27 cellular contexts compared by ENCODE assay signal in genomic region chr21:44763451-44764318, GRCh38. TPM values are rescaled to one million over a fixed set of nuclear protein-coding genes. Genes with fewer than 3 reads are reported as not detected.
"Had no signal": no experiment of that assay in that cellular context is flagged by ENCODE, and none has a peak within 500 bp of the region (broad histone marks: within the 10 kb centered on the region; RNA-seq: fewer than 3 reads in every experiment).

No MANE protein-coding gene starts in this region.

- ATAC-seq: activated T-cell treated with anti-CD3 and anti-CD28 coated beads, Interleukin-2, amount 50 U/mL, for 4 hours; left ventricle myocardium superior; naive thymus-derived CD4-positive, alpha-beta T cell; sciatic nerve; stimulated activated naive B cell treated with anti-CD40 and anti-IgM and Interleukin-4, amounts not matched to agents 10 μg/mL and 1 μg/mL and 100 μg/mL, for 72 hours; T-cell had no signal

- H3K36me3 Mint-ChIP-seq: neural progenitor cell had no signal

- H3K9me3 Mint-ChIP-seq: activated CD4-positive, alpha-beta T cell treated with anti-CD3 and anti-CD28 coated beads, Interleukin-2, amount 10 ng/mL, durations not matched to agents 24 days and 14 days; activated T-cell treated with anti-CD3 and anti-CD28 coated beads, Interleukin-2, amount 50 U/mL, for 4 hours; central memory CD8-positive, alpha-beta T cell; memory B cell; naive thymus-derived CD4-positive, alpha-beta T cell; neural progenitor cell; stimulated activated naive B cell treated with anti-CD40 and anti-IgM and Interleukin-4, amounts not matched to agents 10 μg/mL and 1 μg/mL and 100 μg/mL, for 72 hours; T-cell had no signal

- H3K27ac ChIP-seq: brain microvascular endothelial cell, neural progenitor cell, ovary, thyroid gland had no signal

- H3K9me3 ChIP-seq: ovary, thyroid gland had no signal

- H3K27me3 Mint-ChIP-seq: activated CD4-positive, alpha-beta T cell treated with anti-CD3 and anti-CD28 coated beads, Interleukin-2, amount 10 ng/mL, durations not matched to agents 24 days and 14 days; central memory CD8-positive, alpha-beta T cell; memory B cell; naive thymus-derived CD4-positive, alpha-beta T cell; stimulated activated naive B cell treated with anti-CD40 and anti-IgM and Interleukin-4, amounts not matched to agents 10 μg/mL and 1 μg/mL and 100 μg/mL, for 72 hours; T-cell had no signal

- DNase-seq: activated CD4-positive, alpha-beta T cell treated with anti-CD3 and anti-CD28 coated beads, Interleukin-2, amount 10 ng/mL, durations not matched to agents 24 days and 14 days; activated CD8-positive, alpha-beta memory T cell treated with anti-CD3 and anti-CD28 coated beads, Interleukin-2, amount 50 U/mL, for 4 hours; activated naive CD4-positive, alpha-beta T cell treated with anti-CD3 and anti-CD28 coated beads, Interleukin-2, amount 50 U/mL, for 16 hours; activated T-cell treated with anti-CD3 and anti-CD28 coated beads, Interleukin-2, amount 50 U/mL, for 4 hours; aorta; brain microvascular endothelial cell; cortex of kidney; erythroblast; hypothalamus; left ventricle myocardium superior; ovary; stimulated activated CD4-positive, alpha-beta T cell treated with anti-CD3 and anti-CD28 coated beads, Interleukin-4, amount 100 ng/mL, for 4 hours; stimulated activated naive B cell treated with anti-CD40 and anti-IgM and Interleukin-4, amounts not matched to agents 10 μg/mL and 1 μg/mL and 100 μg/mL, for 72 hours; T-cell; T-helper 9 cell; thyroid gland had no signal

- FAIRE-seq: endometrium, frontal cortex, kidney, urothelium cell line had no signal

- H3K36me3 ChIP-seq: neural progenitor cell, ovary, thyroid gland had no signal

- H3K4me3 ChIP-seq: neural progenitor cell, ovary, thyroid gland had no signal

- H3K27me3 ChIP-seq: brain microvascular endothelial cell, neural progenitor cell, ovary, thyroid gland had no signal

- H3K27ac Mint-ChIP-seq: activated CD4-positive, alpha-beta T cell treated with anti-CD3 and anti-CD28 coated beads, Interleukin-2, amount 10 ng/mL, durations not matched to agents 24 days and 14 days; memory B cell; neural progenitor cell; stimulated activated naive B cell treated with anti-CD40 and anti-IgM and Interleukin-4, amounts not matched to agents 10 μg/mL and 1 μg/mL and 100 μg/mL, for 72 hours; T-cell had no signal

- H3K4me3 Mint-ChIP-seq: activated CD4-positive, alpha-beta T cell treated with anti-CD3 and anti-CD28 coated beads, Interleukin-2, amount 10 ng/mL, durations not matched to agents 24 days and 14 days; activated T-cell treated with anti-CD3 and anti-CD28 coated beads, Interleukin-2, amount 50 U/mL, for 4 hours; central memory CD8-positive, alpha-beta T cell; memory B cell; naive thymus-derived CD4-positive, alpha-beta T cell; neural progenitor cell; stimulated activated naive B cell treated with anti-CD40 and anti-IgM and Interleukin-4, amounts not matched to agents 10 μg/mL and 1 μg/mL and 100 μg/mL, for 72 hours; T-cell had no signal

RNA-seq across cellular contexts. Expression of gene TSPEAR, which starts 52.3 kb away (rescaled TPM):
- total RNA-seq: activated CD4-positive, alpha-beta T cell treated with anti-CD3 and anti-CD28 coated beads, Interleukin-2, amount 10 ng/mL, durations not matched to agents 24 days and 14 days; activated T-cell treated with anti-CD3 and anti-CD28 coated beads, Interleukin-2, amount 50 U/mL, for 4 hours; aorta; frontal cortex; naive thymus-derived CD4-positive, alpha-beta T cell; pulmonary artery endothelial cell; sciatic nerve; subcutaneous adipose tissue; T-cell had no signal
- polyA plus RNA-seq: aorta had no signal
